In the genomic region with DNA sequence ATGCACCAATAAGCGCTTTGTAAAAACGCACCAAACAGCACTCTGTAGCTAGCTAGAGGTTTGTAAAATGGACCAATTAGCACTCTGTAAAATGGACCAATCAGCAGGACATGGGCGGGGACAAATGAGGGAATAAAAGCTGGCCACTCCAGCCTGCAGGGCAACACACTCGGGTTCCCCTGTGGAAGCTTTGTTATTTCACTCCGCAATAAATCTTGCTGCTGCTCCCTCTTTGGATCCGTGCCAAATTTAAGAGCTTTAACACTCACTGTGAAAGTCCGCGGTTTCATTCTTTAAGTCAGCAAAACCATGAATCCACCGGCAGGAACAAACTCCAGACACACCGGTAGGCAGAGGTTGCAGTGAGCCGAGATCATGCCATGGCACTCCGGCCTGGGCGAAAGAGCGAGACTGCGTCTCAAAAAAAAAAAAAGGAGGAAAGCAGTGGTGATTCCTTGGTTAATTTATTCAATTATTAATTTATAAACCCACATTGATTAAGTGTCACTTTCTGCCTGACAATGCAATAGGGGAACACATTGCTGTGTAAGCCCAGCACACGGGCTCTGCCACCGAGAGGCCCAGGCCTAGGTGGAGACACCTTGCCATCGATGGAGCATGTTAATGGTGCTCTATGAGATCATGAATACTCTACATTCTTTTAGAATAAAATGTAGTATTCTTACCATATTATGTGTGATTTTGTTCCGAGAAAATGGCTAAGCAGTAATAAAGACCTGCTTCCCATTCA, we compare ENCODE assay signal across 18 cellular contexts.
A peak's percentile ranks its signal among the peaks of the same experiment; 100 is the strongest.
DNase-seq lines count a peak whose midpoint lies in the region; ATAC-seq and TF ChIP-seq lines count a peak whose summit lies in the region.
"Had no signal": no experiment of that assay in that cellular context is flagged by ENCODE, and none has a peak within 500 bp of the region (broad histone marks: within the 10 kb centered on the region; RNA-seq: fewer than 3 reads in every experiment).

No MANE protein-coding gene starts in this region.

- peak; percentile 18 for DNase-seq in DMS79 (lab: John Stamatoyannopoulos, UW)
- peak; percentile 20 for DNase-seq in NCI-H1105 treated with DMSO at 0.1 percent for 48 hours (lab: John Stamatoyannopoulos, UW)
- DNase-seq in NCI-H69 (lab: John Stamatoyannopoulos, UW): peak; percentile 2
- peak; percentile 59 for DNase-seq in left kidney (ENCODE audit: low read depth, low spot score)
- DNase-seq in neural progenitor cell (ENCODE audit: low spot score): no peak
- no peak for DNase-seq in hepatic stellate cell (ENCODE audit: low spot score)
- DNase-seq: ACHN; CD8-positive, alpha-beta T cell; EL; H9; IMR-90; NCI-H2227 treated with DMSO at 0.1 percent for 48 hours; NCI-H82; Peyer's patch; SHP77 treated with DMSO at 0.1 percent for 48 hours had no signal

- H3K9me3 Mint-ChIP-seq in neural progenitor cell: peaks cover 2% of the 10 kb centered on the region
- H3K9me3 Mint-ChIP-seq: CD8-positive, alpha-beta T cell had no signal

- H3F3A ChIP-seq in neural progenitor cell (ENCODE audit: low read depth): no peaks in the 10 kb centered on the region

- no peaks in the 10 kb centered on the region for H3K79me2 ChIP-seq in neural progenitor cell (ENCODE audit: low read depth)

- peaks cover 8% of the 10 kb centered on the region for H3K27me3 Mint-ChIP-seq in neural progenitor cell (ENCODE audit: insufficient read depth, low read depth)

- no peaks in the 10 kb centered on the region for H3K9me3 ChIP-seq in neural progenitor cell (ENCODE audit: low read depth)
- H3K9me3 ChIP-seq: Peyer's patch had no signal

- ATAC-seq in GM18517 (IDR thresholded peaks at IDR 0.05; ENCODE audit: unreplicated experiment) (no peak), GM18502 (IDR thresholded peaks at IDR 0.05; ENCODE audit: poor library complexity, unreplicated experiment) (no peak)
- ATAC-seq: CD8-positive, alpha-beta T cell had no signal

- no peak overlapping the region for H3K4me3 Mint-ChIP-seq in neural progenitor cell
- H3K4me3 Mint-ChIP-seq: B cell; CD8-positive, alpha-beta T cell; H9 had no signal

- no peaks in the 10 kb centered on the region for H3K27me3 ChIP-seq in neural progenitor cell
- H3K27me3 ChIP-seq: Peyer's patch had no signal

- no peak overlapping the region for H3K4me3 ChIP-seq in neural progenitor cell
- H3K4me3 ChIP-seq: Peyer's patch had no signal

- H2AFZ ChIP-seq in neural progenitor cell (replicated peaks): no peak overlapping the region

- H3K36me3 Mint-ChIP-seq in neural progenitor cell: no peaks in the 10 kb centered on the region
- H3K36me3 Mint-ChIP-seq: CD8-positive, alpha-beta T cell had no signal

- no peak overlapping the region for H3K4me2 ChIP-seq in neural progenitor cell

- no peaks in the 10 kb centered on the region for H3K4me1 Mint-ChIP-seq in neural progenitor cell
- H3K4me1 Mint-ChIP-seq: B cell had no signal

- H3K9ac ChIP-seq in neural progenitor cell: no peak overlapping the region

- H3K4me1 ChIP-seq in neural progenitor cell: no peaks in the 10 kb centered on the region
- H3K4me1 ChIP-seq: Peyer's patch had no signal

- no peaks in the 10 kb centered on the region for H3K36me3 ChIP-seq in neural progenitor cell
- H3K36me3 ChIP-seq: Peyer's patch had no signal

- no peak overlapping the region for H3K27ac ChIP-seq in neural progenitor cell
- H3K27ac ChIP-seq: Peyer's patch had no signal

- no peak for TF ChIP-seq CTCF in neural progenitor cell (IDR thresholded peaks at IDR 0.05)

- no peak overlapping the region for H3K27ac Mint-ChIP-seq in neural progenitor cell
- H3K27ac Mint-ChIP-seq: B cell; CD8-positive, alpha-beta T cell; H9 had no signal

- H4K20me1 ChIP-seq in neural progenitor cell (ENCODE audit: low read depth): no peaks in the 10 kb centered on the region

Comparison
In these comparisons a context has a peak if more than half of its experiments do, and no peak if none do; other contexts are left out.
1. DNase-seq: peak in DMS79 (single experiment), NCI-H1105 treated with DMSO at 0.1 percent for 48 hours (single experiment), NCI-H69 (single experiment) and left kidney (single experiment); none in neural progenitor cell (single experiment) and hepatic stellate cell (single experiment).